In the genomic region with DNA sequence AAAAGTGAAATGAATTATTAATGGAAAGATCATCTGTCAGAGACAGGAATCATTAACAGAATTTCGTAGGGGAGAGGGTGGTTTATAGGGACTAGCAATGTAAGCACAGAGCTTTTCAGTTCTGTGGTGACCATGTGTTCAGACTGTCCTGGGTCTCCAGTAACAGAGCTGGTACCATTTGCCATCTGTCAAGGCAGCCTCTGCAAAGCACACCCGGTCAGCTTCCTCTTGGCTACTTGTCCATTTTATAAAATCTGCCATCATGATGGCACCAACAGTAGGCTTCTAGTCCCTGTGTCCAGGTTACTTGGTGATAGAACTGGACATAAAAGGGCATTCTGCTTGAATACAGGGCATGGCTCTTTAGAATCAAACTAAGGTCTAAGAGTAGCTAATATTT, we compare ENCODE assay signal across 21 cellular contexts. TPM values are rescaled to one million over a fixed set of nuclear protein-coding genes. Genes with fewer than 3 reads are reported as not detected.
"Had no signal": no experiment of that assay in that cellular context is flagged by ENCODE, and none has a peak within 500 bp of the region (broad histone marks: within the 10 kb centered on the region; RNA-seq: fewer than 3 reads in every experiment).

No MANE protein-coding gene starts in this region.

- H3K4me3 ChIP-seq: MG63, SJSA1, SK-N-MC had no signal

- H3K9me3 ChIP-seq: MG63, SJSA1 had no signal

- H3K27me3 ChIP-seq: MG63, SJSA1 had no signal

- H3K36me3 ChIP-seq: MG63, SJSA1 had no signal

- H3K27ac ChIP-seq: SJSA1, SK-N-MC had no signal

- DNase-seq: KBM-7, MG63, NCI-H1092 treated with DMSO at 0.1 percent for 48 hours, NCI-H1436, NCI-H187, NCI-H2029, NCI-H2081 treated with DMSO at 0.1 percent for 48 hours, NCI-H2171, NCI-H226, NCI-H446, NCI-H510A, NCI-H524 treated with DMSO at 0.1 percent for 48 hours, NCI-H69, NCI-H774, Right ventricle myocardium superior, RPMI8226, SIG-M5 had no signal

RNA-seq across cellular contexts. Expression of gene LPAR3, which starts 36.1 kb away (rescaled TPM):
- total RNA-seq: HT-29, LHCN-M2, SJSA1 had no signal
